In the genomic region with DNA sequence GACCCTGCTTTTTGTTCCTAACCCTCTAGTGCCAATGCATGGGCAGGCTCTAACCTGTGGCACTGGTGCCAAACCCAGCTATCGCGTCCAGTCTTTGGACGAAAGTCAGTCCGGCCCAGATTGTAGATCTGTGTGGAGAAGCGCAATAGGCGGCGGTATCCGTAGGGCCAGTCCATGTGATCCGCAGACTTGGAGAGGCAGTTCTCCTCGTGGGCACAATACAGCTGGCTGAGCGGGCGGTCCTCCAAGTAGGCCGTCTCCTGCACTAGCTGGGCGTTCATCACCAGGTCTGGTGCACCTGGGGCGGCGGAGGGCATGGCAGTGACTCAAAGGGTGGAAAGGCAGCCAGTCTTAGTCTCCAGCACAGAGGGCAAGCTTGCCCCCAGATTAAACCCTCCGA, we compare ENCODE assay signal across 21 cellular contexts. TPM values are rescaled to one million over a fixed set of nuclear protein-coding genes. Genes with fewer than 3 reads are reported as not detected.
"Had no signal": no experiment of that assay in that cellular context is flagged by ENCODE, and none has a peak within 500 bp of the region (broad histone marks: within the 10 kb centered on the region; RNA-seq: fewer than 3 reads in every experiment).

No MANE protein-coding gene starts in this region.

- H3K36me3 Mint-ChIP-seq: activated naive CD4-positive, alpha-beta T cell treated with anti-CD3 and anti-CD28 coated beads, Interleukin-2, amount 50 U/mL, for 72 hours had no signal

- H3K9me3 ChIP-seq: adrenal gland, breast epithelium, esophagus muscularis mucosa, tibial artery had no signal

- ATAC-seq: activated naive CD4-positive, alpha-beta T cell treated with anti-CD3 and anti-CD28 coated beads, Interleukin-2, amount 50 U/mL, for 72 hours; left cardiac atrium had no signal

- H3K4me3 ChIP-seq: adrenal gland, breast epithelium, esophagus muscularis mucosa, tibial artery had no signal

- H3K27ac Mint-ChIP-seq: activated CD4-positive, alpha-beta T cell treated with anti-CD3 and anti-CD28 coated beads, Interleukin-2, amount 10 ng/mL, durations not matched to agents 7 days and 5 days; activated T-helper 1 cell treated with anti-CD3 and anti-CD28 coated beads, Interleukin-12 subunit alpha, Interleukin-12 subunit beta, Interleukin-2, Interleukin-4 antibody, amounts not matched to agents 30 ng/mL and 10 ng/mL and 1 ng/mL, durations not matched to agents 14 hours and 24 hours and 36 hours; mesothelial cell of epicardium; nephron had no signal

- FAIRE-seq: urothelium cell line had no signal

- H3K36me3 ChIP-seq: breast epithelium had no signal

- H3K4me1 ChIP-seq: adrenal gland had no signal

- H3K4me3 Mint-ChIP-seq: activated CD4-positive, alpha-beta T cell treated with anti-CD3 and anti-CD28 coated beads, Interleukin-2, amount 10 ng/mL, durations not matched to agents 7 days and 5 days; activated T-helper 1 cell treated with anti-CD3 and anti-CD28 coated beads, Interleukin-12 subunit alpha, Interleukin-12 subunit beta, Interleukin-2, Interleukin-4 antibody, amounts not matched to agents 30 ng/mL and 10 ng/mL and 1 ng/mL, durations not matched to agents 14 hours and 24 hours and 36 hours; mesothelial cell of epicardium; nephron had no signal

- DNase-seq: activated CD4-positive, alpha-beta T cell treated with anti-CD3 and anti-CD28 coated beads, Interleukin-2, amount 10 ng/mL, durations not matched to agents 7 days and 5 days; activated CD4-positive, CD25-positive, alpha-beta regulatory T cell; activated gamma-delta T cell treated with Interleukin-2 at 50 U/mL for 16 hours; activated T-cell treated with anti-CD3 and anti-CD28 coated beads for 4 hours; adrenal gland; cerebellar nuclear complex; effector CD4-positive, alpha-beta T cell; immature natural killer cell; left cardiac atrium; retina; stimulated activated CD4-positive, alpha-beta T cell treated with anti-CD3 and anti-CD28 coated beads, Interleukin-2, amount 100 ng/mL, for 24 hours; stimulated activated naive CD4-positive, alpha-beta T cell treated with Interleukin-2 at 50 U/mL for 16 hours; SW 1271; tibial artery had no signal

- H3K27ac ChIP-seq: adrenal gland, esophagus muscularis mucosa, tibial artery had no signal

- H3K4me1 Mint-ChIP-seq: activated CD4-positive, alpha-beta T cell treated with anti-CD3 and anti-CD28 coated beads, Interleukin-2, amount 10 ng/mL, durations not matched to agents 7 days and 5 days; mesothelial cell of epicardium had no signal

- H3K27me3 Mint-ChIP-seq: activated CD4-positive, alpha-beta T cell treated with anti-CD3 and anti-CD28 coated beads, Interleukin-2, amount 10 ng/mL, durations not matched to agents 7 days and 5 days had no signal

- H3K27me3 ChIP-seq: adrenal gland, breast epithelium, tibial artery had no signal

- H3K9me3 Mint-ChIP-seq: activated CD4-positive, alpha-beta T cell treated with anti-CD3 and anti-CD28 coated beads, Interleukin-2, amount 10 ng/mL, durations not matched to agents 7 days and 5 days; activated naive CD4-positive, alpha-beta T cell treated with anti-CD3 and anti-CD28 coated beads, Interleukin-2, amount 50 U/mL, for 72 hours; activated T-helper 1 cell treated with anti-CD3 and anti-CD28 coated beads, Interleukin-12 subunit alpha, Interleukin-12 subunit beta, Interleukin-2, Interleukin-4 antibody, amounts not matched to agents 30 ng/mL and 10 ng/mL and 1 ng/mL, durations not matched to agents 14 hours and 24 hours and 36 hours; immature natural killer cell; mesothelial cell of epicardium; nephron had no signal

RNA-seq across cellular contexts. Expression of a gene that starts 14.5 kb away (rescaled TPM):
- total RNA-seq: activated CD4-positive, alpha-beta T cell treated with anti-CD3 and anti-CD28 coated beads, Interleukin-2, amount 10 ng/mL, durations not matched to agents 7 days and 5 days; activated naive CD4-positive, alpha-beta T cell treated with anti-CD3 and anti-CD28 coated beads, Interleukin-2, amount 50 U/mL, for 72 hours; activated T-helper 1 cell treated with anti-CD3 and anti-CD28 coated beads, Interleukin-12 subunit alpha, Interleukin-12 subunit beta, Interleukin-2, Interleukin-4 antibody, amounts not matched to agents 30 ng/mL and 10 ng/mL and 1 ng/mL, durations not matched to agents 14 hours and 24 hours and 36 hours had no signal
